1 cellular context compared by ENCODE assay signal in genomic region chr2:231379266-231380215, GRCh38.
TF ChIP-seq lines count a peak whose summit lies in the region.

No MANE protein-coding gene starts in this region.

TF ChIP-seq in H1, 55 proteins besides CTCF, POLR2A, EP300 and RAD21:
- TF ChIP-seq GTF2F1 (IDR thresholded peaks at IDR 0.05; ENCODE audit: borderline replicate concordance, low read depth, low read length) (no peak), BRCA1 (IDR thresholded peaks at IDR 0.05; ENCODE audit: low read depth, low read length) (no peak), TEAD4 (IDR thresholded peaks at IDR 0.05; ENCODE audit: low read depth, low read length) (no peak), HDAC2 (IDR thresholded peaks at IDR 0.05; ENCODE audit: borderline replicate concordance in 1 of 2, low read depth in 2 of 2, low read length in 2 of 2) (no peak), ASH2L (IDR thresholded peaks at IDR 0.05; ENCODE audit: low read length) (no peak), MAX (IDR thresholded peaks at IDR 0.05) (no peak), RNF2 (IDR thresholded peaks at IDR 0.05; ENCODE audit: borderline replicate concordance, low read depth, low read length, missing control alignments, poor library complexity, severe bottlenecking) (no peak), POLR2AphosphoS5 (IDR thresholded peaks at IDR 0.05; ENCODE audit: low read depth, low read length) (no peak), GABPA (IDR thresholded peaks at IDR 0.05; ENCODE audit: borderline replicate concordance, insufficient read depth, low read length) (no peak), SUZ12 (IDR thresholded peaks at IDR 0.05; ENCODE audit: low read length) (no peak), HDAC6 (IDR thresholded peaks at IDR 0.05; ENCODE audit: low read depth, low read length) (no peak), ATF2 (IDR thresholded peaks at IDR 0.05; ENCODE audit: low read length) (no peak), SIRT6 (IDR thresholded peaks at IDR 0.05; ENCODE audit: low read length) (no peak)
- TF ChIP-seq, protein P1, sequence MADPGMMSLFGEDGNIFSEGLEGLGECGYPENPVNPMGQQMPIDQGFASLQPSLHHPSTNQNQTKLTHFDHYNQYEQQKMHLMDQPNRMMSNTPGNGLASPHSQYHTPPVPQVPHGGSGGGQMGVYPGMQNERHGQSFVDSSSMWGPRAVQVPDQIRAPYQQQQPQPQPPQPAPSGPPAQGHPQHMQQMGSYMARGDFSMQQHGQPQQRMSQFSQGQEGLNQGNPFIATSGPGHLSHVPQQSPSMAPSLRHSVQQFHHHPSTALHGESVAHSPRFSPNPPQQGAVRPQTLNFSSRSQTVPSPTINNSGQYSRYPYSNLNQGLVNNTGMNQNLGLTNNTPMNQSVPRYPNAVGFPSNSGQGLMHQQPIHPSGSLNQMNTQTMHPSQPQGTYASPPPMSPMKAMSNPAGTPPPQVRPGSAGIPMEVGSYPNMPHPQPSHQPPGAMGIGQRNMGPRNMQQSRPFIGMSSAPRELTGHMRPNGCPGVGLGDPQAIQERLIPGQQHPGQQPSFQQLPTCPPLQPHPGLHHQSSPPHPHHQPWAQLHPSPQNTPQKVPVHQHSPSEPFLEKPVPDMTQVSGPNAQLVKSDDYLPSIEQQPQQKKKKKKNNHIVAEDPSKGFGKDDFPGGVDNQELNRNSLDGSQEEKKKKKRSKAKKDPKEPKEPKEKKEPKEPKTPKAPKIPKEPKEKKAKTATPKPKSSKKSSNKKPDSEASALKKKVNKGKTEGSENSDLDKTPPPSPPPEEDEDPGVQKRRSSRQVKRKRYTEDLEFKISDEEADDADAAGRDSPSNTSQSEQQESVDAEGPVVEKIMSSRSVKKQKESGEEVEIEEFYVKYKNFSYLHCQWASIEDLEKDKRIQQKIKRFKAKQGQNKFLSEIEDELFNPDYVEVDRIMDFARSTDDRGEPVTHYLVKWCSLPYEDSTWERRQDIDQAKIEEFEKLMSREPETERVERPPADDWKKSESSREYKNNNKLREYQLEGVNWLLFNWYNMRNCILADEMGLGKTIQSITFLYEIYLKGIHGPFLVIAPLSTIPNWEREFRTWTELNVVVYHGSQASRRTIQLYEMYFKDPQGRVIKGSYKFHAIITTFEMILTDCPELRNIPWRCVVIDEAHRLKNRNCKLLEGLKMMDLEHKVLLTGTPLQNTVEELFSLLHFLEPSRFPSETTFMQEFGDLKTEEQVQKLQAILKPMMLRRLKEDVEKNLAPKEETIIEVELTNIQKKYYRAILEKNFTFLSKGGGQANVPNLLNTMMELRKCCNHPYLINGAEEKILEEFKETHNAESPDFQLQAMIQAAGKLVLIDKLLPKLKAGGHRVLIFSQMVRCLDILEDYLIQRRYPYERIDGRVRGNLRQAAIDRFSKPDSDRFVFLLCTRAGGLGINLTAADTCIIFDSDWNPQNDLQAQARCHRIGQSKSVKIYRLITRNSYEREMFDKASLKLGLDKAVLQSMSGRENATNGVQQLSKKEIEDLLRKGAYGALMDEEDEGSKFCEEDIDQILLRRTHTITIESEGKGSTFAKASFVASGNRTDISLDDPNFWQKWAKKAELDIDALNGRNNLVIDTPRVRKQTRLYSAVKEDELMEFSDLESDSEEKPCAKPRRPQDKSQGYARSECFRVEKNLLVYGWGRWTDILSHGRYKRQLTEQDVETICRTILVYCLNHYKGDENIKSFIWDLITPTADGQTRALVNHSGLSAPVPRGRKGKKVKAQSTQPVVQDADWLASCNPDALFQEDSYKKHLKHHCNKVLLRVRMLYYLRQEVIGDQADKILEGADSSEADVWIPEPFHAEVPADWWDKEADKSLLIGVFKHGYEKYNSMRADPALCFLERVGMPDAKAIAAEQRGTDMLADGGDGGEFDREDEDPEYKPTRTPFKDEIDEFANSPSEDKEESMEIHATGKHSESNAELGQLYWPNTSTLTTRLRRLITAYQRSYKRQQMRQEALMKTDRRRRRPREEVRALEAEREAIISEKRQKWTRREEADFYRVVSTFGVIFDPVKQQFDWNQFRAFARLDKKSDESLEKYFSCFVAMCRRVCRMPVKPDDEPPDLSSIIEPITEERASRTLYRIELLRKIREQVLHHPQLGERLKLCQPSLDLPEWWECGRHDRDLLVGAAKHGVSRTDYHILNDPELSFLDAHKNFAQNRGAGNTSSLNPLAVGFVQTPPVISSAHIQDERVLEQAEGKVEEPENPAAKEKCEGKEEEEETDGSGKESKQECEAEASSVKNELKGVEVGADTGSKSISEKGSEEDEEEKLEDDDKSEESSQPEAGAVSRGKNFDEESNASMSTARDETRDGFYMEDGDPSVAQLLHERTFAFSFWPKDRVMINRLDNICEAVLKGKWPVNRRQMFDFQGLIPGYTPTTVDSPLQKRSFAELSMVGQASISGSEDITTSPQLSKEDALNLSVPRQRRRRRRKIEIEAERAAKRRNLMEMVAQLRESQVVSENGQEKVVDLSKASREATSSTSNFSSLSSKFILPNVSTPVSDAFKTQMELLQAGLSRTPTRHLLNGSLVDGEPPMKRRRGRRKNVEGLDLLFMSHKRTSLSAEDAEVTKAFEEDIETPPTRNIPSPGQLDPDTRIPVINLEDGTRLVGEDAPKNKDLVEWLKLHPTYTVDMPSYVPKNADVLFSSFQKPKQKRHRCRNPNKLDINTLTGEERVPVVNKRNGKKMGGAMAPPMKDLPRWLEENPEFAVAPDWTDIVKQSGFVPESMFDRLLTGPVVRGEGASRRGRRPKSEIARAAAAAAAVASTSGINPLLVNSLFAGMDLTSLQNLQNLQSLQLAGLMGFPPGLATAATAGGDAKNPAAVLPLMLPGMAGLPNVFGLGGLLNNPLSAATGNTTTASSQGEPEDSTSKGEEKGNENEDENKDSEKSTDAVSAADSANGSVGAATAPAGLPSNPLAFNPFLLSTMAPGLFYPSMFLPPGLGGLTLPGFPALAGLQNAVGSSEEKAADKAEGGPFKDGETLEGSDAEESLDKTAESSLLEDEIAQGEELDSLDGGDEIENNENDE (IDR thresholded peaks at IDR 0.05; ENCODE audit: insufficient replicate concordance, low read length), result no peak
